In the genomic region with DNA sequence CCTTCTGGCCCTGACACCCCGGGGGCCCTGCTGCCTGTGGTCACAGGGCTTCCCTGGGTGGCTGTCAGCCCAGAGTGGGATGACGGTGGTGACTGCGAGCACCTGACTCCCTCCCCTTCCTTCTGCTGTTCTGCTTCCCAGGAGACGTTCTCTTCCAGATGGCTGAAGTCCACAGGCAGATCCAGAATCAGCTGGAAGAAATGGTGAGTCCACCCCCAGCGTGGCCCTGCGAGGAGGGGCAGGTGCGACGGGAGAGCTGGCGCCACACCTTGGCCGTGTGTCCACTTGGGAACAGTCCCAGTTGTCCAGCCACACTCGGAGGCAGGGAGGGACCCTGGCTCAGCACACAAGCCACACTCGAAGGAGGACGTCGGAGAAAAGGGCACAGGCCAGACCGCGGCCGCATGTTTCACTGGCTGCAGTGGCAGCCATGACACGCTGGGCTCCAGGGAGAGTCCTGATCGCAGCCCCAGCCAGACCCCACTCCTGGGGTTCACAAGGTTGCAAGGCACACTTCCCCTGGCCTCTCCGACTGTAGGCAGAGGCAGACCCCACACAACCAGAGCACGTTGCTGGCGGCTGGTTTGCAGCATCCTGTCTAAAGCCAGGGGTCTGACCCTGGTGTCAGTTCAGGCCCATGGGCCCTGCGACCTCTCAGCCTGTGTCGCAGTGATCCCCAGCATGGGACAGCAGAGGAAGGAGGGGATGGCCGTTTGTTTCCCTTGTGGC, we compare ENCODE assay signal across 19 cellular contexts. TPM values are rescaled to one million over a fixed set of nuclear protein-coding genes. Genes with fewer than 3 reads are reported as not detected.
A peak's percentile ranks its signal among the peaks of the same experiment; 100 is the strongest.
DNase-seq lines count a peak whose midpoint lies in the region; ATAC-seq and TF ChIP-seq lines count a peak whose summit lies in the region.
"Had no signal": no experiment of that assay in that cellular context is flagged by ENCODE, and none has a peak within 500 bp of the region (broad histone marks: within the 10 kb centered on the region; RNA-seq: fewer than 3 reads in every experiment).

No MANE protein-coding gene starts in this region.

- peak; percentile 30 to 66 (median 55) for ATAC-seq in right lobe of liver
- ATAC-seq in GM18909 (IDR thresholded peaks at IDR 0.05; ENCODE audit: poor library complexity, unreplicated experiment): no peak
- no peak for ATAC-seq in natural killer cell
- no peak for ATAC-seq in GM21360 (IDR thresholded peaks at IDR 0.05; ENCODE audit: unreplicated experiment)
- ATAC-seq: sciatic nerve had no signal

- H3K9me3 ChIP-seq in esophagus muscularis mucosa: no peaks in the 10 kb centered on the region
- no peaks in the 10 kb centered on the region for H3K9me3 ChIP-seq in right lobe of liver
- H3K9me3 ChIP-seq in skeletal muscle tissue (ENCODE audit: control insufficient read depth in 3 of 3, low read length in 3 of 3): no peaks in the 10 kb centered on the region
- H3K9me3 ChIP-seq: MG63, tibial artery had no signal

- CTCF ChIA-PET in RWPE1 (lab: Yijun Ruan, JAX): interaction anchor here (0.6 to 1.7 kb wide), 7 partner anchors 9 to 1098 kb away, joined by 3 to 15 read pairs (median 4); a partner anchor contains a TSS

- TF ChIP-seq POLR2A in esophagus muscularis mucosa (IDR thresholded peaks at IDR 0.05; ENCODE audit: low read depth) (no peak), right lobe of liver (IDR thresholded peaks at IDR 0.05) (no peak)

- H3K4me1 Mint-ChIP-seq in natural killer cell: no peaks in the 10 kb centered on the region
- H3K4me1 Mint-ChIP-seq: activated naive CD8-positive, alpha-beta T cell treated with anti-CD3 and anti-CD28 coated beads for 36 hours had no signal

- H3K27me3 Mint-ChIP-seq in natural killer cell (ENCODE audit: low read depth in 2 of 2): no peaks in the 10 kb centered on the region
- H3K27me3 Mint-ChIP-seq: activated naive CD8-positive, alpha-beta T cell treated with anti-CD3 and anti-CD28 coated beads for 36 hours had no signal

- H3K27me3 ChIP-seq in esophagus muscularis mucosa (no peaks in the 10 kb centered on the region), right lobe of liver (no peaks in the 10 kb centered on the region), skeletal muscle tissue (ENCODE audit: control insufficient read depth in 3 of 3, insufficient read depth in 3 of 3, low read length in 3 of 3) (no peaks in the 10 kb centered on the region)
- H3K27me3 ChIP-seq: MG63 had no signal

- no peak overlapping the region for H3K4me3 Mint-ChIP-seq in natural killer cell
- H3K4me3 Mint-ChIP-seq: activated naive CD8-positive, alpha-beta T cell treated with anti-CD3 and anti-CD28 coated beads for 36 hours had no signal

- H3K27ac ChIP-seq in RWPE1 (peak overlapping the region; percentile 99), esophagus muscularis mucosa (replicated peaks in 1 of 4) (peak overlapping the region in 3 of 4 donors; percentile 34 to 59 (median 52)), right lobe of liver (peak overlapping the region; percentile 59 to 99 (median 98)), skeletal muscle tissue (ENCODE audit: low read depth, low read length) (peak overlapping the region; percentile 63)
- H3K27ac ChIP-seq: GM23248, tibial artery had no signal

- H3K4me3 ChIP-seq in esophagus muscularis mucosa (no peak overlapping the region), right lobe of liver (peak overlapping the region in 1 of 3 donors; percentile 60), skeletal muscle tissue (ENCODE audit: low read length in 3 of 3) (no peak overlapping the region)
- H3K4me3 ChIP-seq: GM23248, MG63, tibial artery had no signal

- no peak for TF ChIP-seq EP300 in esophagus muscularis mucosa (IDR thresholded peaks at IDR 0.05)

- peak overlapping the region in 1 of 3 donors; percentile 50 for H3K9ac ChIP-seq in skeletal muscle tissue (ENCODE audit: low read depth in 1 of 3, low read length in 3 of 3)
- H3K9ac ChIP-seq: GM23248 had no signal

- TF ChIP-seq CTCF in RWPE1 (conservative IDR thresholded peaks at IDR 0.05; ENCODE audit: low read depth) (no peak), esophagus muscularis mucosa (IDR thresholded peaks at IDR 0.05) (no peak), right lobe of liver (IDR thresholded peaks at IDR 0.05) (no peak), natural killer cell (IDR thresholded peaks at IDR 0.05) (no peak)

- DNase-seq in RWPE1 (ENCODE audit: low spot score) (no peak), esophagus muscularis mucosa (ENCODE audit: extremely low spot score) (no peak), right lobe of liver (peak; percentile 73 to 94 (median 93)), natural killer cell (no peak), NCI-H446 (lab: John Stamatoyannopoulos, UW) (no peak)
- DNase-seq: activated CD4-positive, alpha-beta T cell treated with anti-CD3 and anti-CD28 coated beads, Interleukin-2, amount 50 U/mL, for 1 hour; activated naive CD8-positive, alpha-beta T cell treated with anti-CD3 and anti-CD28 coated beads for 36 hours; activated T-cell treated with anti-CD3 and anti-CD28 coated beads, Interleukin-2, amount 50 U/mL, for 1 hour; AML-193; GM23248; kidney; MG63; NCI-H2081; stimulated activated CD8-positive, alpha-beta memory T cell treated with anti-CD3 and anti-CD28 coated beads, Interleukin-4, amount 100 ng/mL, for 48 hours; tibial artery had no signal

- H3K36me3 ChIP-seq in esophagus muscularis mucosa (peaks cover 17 to 59% (median 46%) of the 10 kb centered on the region in 4 donors), right lobe of liver (peaks cover 0 to 38% (median 19%) of the 10 kb centered on the region in 4 donors), skeletal muscle tissue (ENCODE audit: control insufficient read depth in 3 of 3, insufficient read depth in 3 of 3, low read length in 3 of 3) (peaks cover 0 to 3% (median 0%) of the 10 kb centered on the region in 3 donors)

- no peaks in the 10 kb centered on the region for H3K36me3 Mint-ChIP-seq in natural killer cell
- H3K36me3 Mint-ChIP-seq: activated naive CD8-positive, alpha-beta T cell treated with anti-CD3 and anti-CD28 coated beads for 36 hours had no signal

- POLR2A ChIA-PET in RWPE1 (lab: Yijun Ruan, JAX; ENCODE audit: low non-redundant PET): no interaction called here

- peaks cover 28 to 50% (median 47%) of the 10 kb centered on the region in 4 donors for H3K4me1 ChIP-seq in esophagus muscularis mucosa
- peaks cover 0 to 42% (median 27%) of the 10 kb centered on the region in 4 donors for H3K4me1 ChIP-seq in right lobe of liver
- peaks cover 30 to 44% (median 43%) of the 10 kb centered on the region in 3 donors for H3K4me1 ChIP-seq in skeletal muscle tissue (ENCODE audit: control insufficient read depth in 3 of 3, insufficient read depth in 3 of 3, low read length in 3 of 3)

- no peak overlapping the region for H3K27ac Mint-ChIP-seq in natural killer cell
- H3K27ac Mint-ChIP-seq: activated naive CD8-positive, alpha-beta T cell treated with anti-CD3 and anti-CD28 coated beads for 36 hours had no signal

- H3K9me3 Mint-ChIP-seq in natural killer cell: no peaks in the 10 kb centered on the region
- H3K9me3 Mint-ChIP-seq: activated naive CD8-positive, alpha-beta T cell treated with anti-CD3 and anti-CD28 coated beads for 36 hours had no signal

- intact Hi-C loops in esophagus muscularis mucosa (cut with DNase I): no loop called here
- intact Hi-C loops in right lobe of liver (cut with DNase I): no loop called here
- intact Hi-C loops in natural killer cell (cut with micrococcal nuclease): no loop called here

- 49% methylated on average over 6 of the region's 25 CpGs for WGBS in esophagus muscularis mucosa
- WGBS in right lobe of liver (ENCODE audit: insufficient coverage, low coverage, low lambda C conversion rate, missing lambda C conversion rate): 35% methylated on average over 10 of the region's 25 CpGs

RNA-seq across cellular contexts. Expression of a gene that starts 49.9 kb away (rescaled TPM):
- 10 to 100 TPM; 31.1 to 54.5 (median 36.7) TPM for total RNA-seq in esophagus muscularis mucosa
- total RNA-seq in right lobe of liver: 100 to 1,000 TPM in 1 of 6 experiments, 10 to 100 TPM in 5; 46.6 to 139 (median 63.3) TPM
- 7.3 TPM for total RNA-seq in skeletal muscle tissue
- 10 to 100 TPM in 2 of 3 donors, 1 to 10 TPM in 1; 6.7 to 12.3 (median 10.4) TPM for total RNA-seq in natural killer cell

Comparison
In these comparisons a context has a peak if more than half of its experiments do, and no peak if none do; other contexts are left out.
1. DNase-seq: peak in right lobe of liver (3 of 3); none in RWPE1 (single experiment), esophagus muscularis mucosa (single experiment), natural killer cell (single experiment) and NCI-H446 (0 of 2).
2. ATAC-seq: peak in right lobe of liver (4 of 4); none in GM18909 (single experiment), natural killer cell (0 of 3) and GM21360 (single experiment).
3. Peak in every context shown above with its lines, with median percentiles within 50 percentile points of each other: H3K27ac ChIP-seq.